In genomic region chr3:111277226-111277625, GRCh38 we compare ENCODE assay signal across 13 cellular contexts.
DNase-seq lines count a peak whose midpoint lies in the region; ATAC-seq and TF ChIP-seq lines count a peak whose summit lies in the region.
"Had no signal": no experiment of that assay in that cellular context is flagged by ENCODE, and none has a peak within 500 bp of the region (broad histone marks: within the 10 kb centered on the region; RNA-seq: fewer than 3 reads in every experiment).

No MANE protein-coding gene starts in this region.

- H3K27ac ChIP-seq in ectodermal cell (ENCODE audit: insufficient read depth, low read depth, low read length, poor library complexity, severe bottlenecking): peak overlapping the region; percentile 48

- no peaks in the 10 kb centered on the region for H3K9me3 ChIP-seq in ectodermal cell (ENCODE audit: control insufficient read depth, low read length)

- ATAC-seq in HG03280 (IDR thresholded peaks at IDR 0.05; ENCODE audit: unreplicated experiment) (no peak), HG02798 (IDR thresholded peaks at IDR 0.05; ENCODE audit: poor library complexity, unreplicated experiment) (no peak)

- H3K36me3 Mint-ChIP-seq in mesothelial cell of epicardium: no peaks in the 10 kb centered on the region

- peaks cover 29% of the 10 kb centered on the region for H3K4me1 Mint-ChIP-seq in mesothelial cell of epicardium

- H3K36me3 ChIP-seq in ectodermal cell (ENCODE audit: control insufficient read depth, insufficient read depth, low read length): no peaks in the 10 kb centered on the region

- peak overlapping the region; percentile 58 for H3K27ac Mint-ChIP-seq in mesothelial cell of epicardium

- WGBS in ectodermal cell, 2 experiments: 12 to 31% methylated on average over 4 of the region's 4 CpGs

- H3K9me3 Mint-ChIP-seq in mesothelial cell of epicardium: no peaks in the 10 kb centered on the region

- no peaks in the 10 kb centered on the region for H3K27me3 Mint-ChIP-seq in mesothelial cell of epicardium (ENCODE audit: low read depth)

- peak; percentile 67 for DNase-seq in AG10803 (ENCODE audit: low read depth)
- peak; percentile 51 for DNase-seq in LHCN-M2 (ENCODE audit: low read depth)
- DNase-seq in mesothelial cell of epicardium (ENCODE audit: low spot score in 2 of 2, unreplicated experiment in 2 of 2): no peak
- DNase-seq in midbrain (lab: John Stamatoyannopoulos, UW): no peak
- DNase-seq in activated CD4-positive, alpha-beta T cell treated with anti-CD3 and anti-CD28 coated beads for 1 hour: no peak
- DNase-seq: activated CD8-positive, alpha-beta memory T cell treated with anti-CD3 and anti-CD28 coated beads for 24 hours; DMS79 treated with DMSO at 0.1 percent for 48 hours; NCI-H345; stimulated activated CD4-positive, alpha-beta T cell treated with anti-CD3 and anti-CD28 coated beads, Interleukin-4, amount 100 ng/mL, for 1 hour; SW 1271 had no signal

- H3K4me3 ChIP-seq in AG10803 (ENCODE audit: low read length): no peak overlapping the region
- no peak overlapping the region for H3K4me3 ChIP-seq in ectodermal cell (ENCODE audit: insufficient read depth, low read depth, low read length)

- TF ChIP-seq CTCF in AG10803 (conservative IDR thresholded peaks at IDR 0.05; ENCODE audit: low read length): peak; percentile 49
- no peak for TF ChIP-seq CTCF in mesothelial cell of epicardium (IDR thresholded peaks at IDR 0.05; ENCODE audit: unreplicated experiment)

- peak overlapping the region; percentile 22 for H3K4me3 Mint-ChIP-seq in mesothelial cell of epicardium

- no peaks in the 10 kb centered on the region for H3K27me3 ChIP-seq in ectodermal cell (ENCODE audit: control insufficient read depth, insufficient read depth, low read length, poor library complexity, severe bottlenecking)

- H3K4me1 ChIP-seq in ectodermal cell (ENCODE audit: control insufficient read depth, insufficient read depth, low read length): peaks cover 15% of the 10 kb centered on the region

Comparison
In these comparisons a context has a peak if more than half of its experiments do, and no peak if none do; other contexts are left out.
1. DNase-seq: peak in AG10803 (single experiment) and LHCN-M2 (single experiment); none in mesothelial cell of epicardium (0 of 2), midbrain (single experiment) and activated CD4-positive, alpha-beta T cell treated with anti-CD3 and anti-CD28 coated beads for 1 hour (single experiment).